8 cellular contexts compared by ENCODE assay signal in genomic region chr12:74537126-74537706, GRCh38. TPM values are rescaled to one million over a fixed set of nuclear protein-coding genes. Genes with fewer than 3 reads are reported as not detected.
DNase-seq lines count a peak whose midpoint lies in the region; ATAC-seq and TF ChIP-seq lines count a peak whose summit lies in the region.

No MANE protein-coding gene starts in this region.

- no peak overlapping the region for H2BK120ac ChIP-seq in neuronal stem cell (ENCODE audit: low read depth, low read length)

- no peaks in the 10 kb centered on the region for H3K79me1 ChIP-seq in neuronal stem cell (ENCODE audit: low read depth, low read length)

- H3K4me3 ChIP-seq in CD8-positive, alpha-beta memory T cell (ENCODE audit: low read length) = peak overlapping the region; percentile 95
- peak overlapping the region in 1 of 2 donors; percentile 97 for H3K4me3 ChIP-seq in neuronal stem cell (ENCODE audit: low read length in 2 of 2)

- H3K27me3 Mint-ChIP-seq in CD8-positive, alpha-beta memory T cell = no peaks in the 10 kb centered on the region
- no peaks in the 10 kb centered on the region for H3K27me3 Mint-ChIP-seq in activated CD4-positive, alpha-beta memory T cell treated with anti-CD3 and anti-CD28 coated beads for 36 hours

- no peaks in the 10 kb centered on the region for H3K27me3 ChIP-seq in CD8-positive, alpha-beta memory T cell (ENCODE audit: insufficient read depth, low read length, poor library complexity, severe bottlenecking)
- H3K27me3 ChIP-seq in foreskin keratinocyte (no peaks in the 10 kb centered on the region), neuronal stem cell (ENCODE audit: control insufficient read depth in 3 of 3, insufficient read depth in 3 of 3, low read depth in 1 of 3, low read length in 3 of 3) (no peaks in the 10 kb centered on the region)

- H3K36me3 ChIP-seq in CD8-positive, alpha-beta memory T cell (ENCODE audit: insufficient read depth, low read length) = peaks cover 5% of the 10 kb centered on the region
- H3K36me3 ChIP-seq in neuronal stem cell (replicated peaks in 1 of 2; ENCODE audit: control insufficient read depth in 2 of 2, insufficient read depth in 2 of 2, low read length in 2 of 2) = peaks cover 5 to 36% of the 10 kb centered on the region in 2 donors

- peak in 1 of 5 donors; percentile 71 for DNase-seq in CD8-positive, alpha-beta memory T cell
- DNase-seq in NCI-H2171 treated with DMSO at 0.1 percent for 48 hours (lab: John Stamatoyannopoulos, UW) (peak; percentile 85), foreskin keratinocyte (peak; percentile 42 to 72), neuronal stem cell (ENCODE audit: low spot score) (peak; percentile 21)
- no peak for DNase-seq in activated CD4-positive, alpha-beta memory T cell treated with anti-CD3 and anti-CD28 coated beads for 36 hours
- no peak for DNase-seq in stimulated activated CD4-positive, alpha-beta T cell treated with anti-CD3 and anti-CD28 coated beads, Interleukin-12 subunit alpha, Interleukin-12 subunit beta, amount 100 ng/mL, for 4 hours

- POLR2A ChIA-PET in CD8-positive, alpha-beta memory T cell (lab: Charles Lee) = no interaction called here
- POLR2A ChIA-PET in activated CD4-positive, alpha-beta memory T cell treated with anti-CD3 and anti-CD28 coated beads for 36 hours (lab: Charles Lee) = no interaction called here

- WGBS in neuronal stem cell (ENCODE audit: extremely low coverage in 2 of 2, insufficient read length in 2 of 2, insufficient replicate concordance in 1 of 2), 2 donors = no CpG with 5 or more reads among the region's 8 CpGs

- TF ChIP-seq CTCF in foreskin keratinocyte (conservative IDR thresholded peaks at IDR 0.05) = peak; percentile 87

- no peak overlapping the region for H2BK15ac ChIP-seq in neuronal stem cell (ENCODE audit: low read length)

- peak overlapping the region; percentile 98 to 100 (median 99) for H3K27ac Mint-ChIP-seq in CD8-positive, alpha-beta memory T cell
- H3K27ac Mint-ChIP-seq in activated CD4-positive, alpha-beta memory T cell treated with anti-CD3 and anti-CD28 coated beads for 36 hours = peak overlapping the region; percentile 94

- no peaks in the 10 kb centered on the region for H3K9me3 ChIP-seq in CD8-positive, alpha-beta memory T cell (ENCODE audit: low read length)
- H3K9me3 ChIP-seq in neuronal stem cell (replicated peaks in 1 of 2; ENCODE audit: control insufficient read depth in 2 of 2, insufficient read depth in 1 of 2, low read depth in 1 of 2, low read length in 2 of 2) = no peaks in the 10 kb centered on the region

- H4K8ac ChIP-seq in neuronal stem cell (ENCODE audit: low read depth, low read length) = no peak overlapping the region

- no peak overlapping the region for H3K14ac ChIP-seq in neuronal stem cell (ENCODE audit: low read length)

- H3K27ac ChIP-seq in CD8-positive, alpha-beta memory T cell (ENCODE audit: low read depth, low read length) = peak overlapping the region; percentile 98
- H3K27ac ChIP-seq in foreskin keratinocyte (peak overlapping the region; percentile 88), neuronal stem cell (replicated peaks; ENCODE audit: low read length) (peak overlapping the region; percentile 89)

- H2AK5ac ChIP-seq in neuronal stem cell (ENCODE audit: low read depth, low read length) = no peak overlapping the region

- CTCF ChIA-PET in CD8-positive, alpha-beta memory T cell (lab: Charles Lee) = no interaction called here
- CTCF ChIA-PET in activated CD4-positive, alpha-beta memory T cell treated with anti-CD3 and anti-CD28 coated beads for 36 hours (lab: Charles Lee) = interaction anchor here (0.9 kb wide), 1 partner anchor 515 kb away, joined by 4 read pairs; no protein-coding TSS in a partner anchor

- H3K4ac ChIP-seq in neuronal stem cell (ENCODE audit: low read length) = no peak overlapping the region

- H3K36me3 Mint-ChIP-seq in CD8-positive, alpha-beta memory T cell = peaks cover 0 to 46% (median 13%) of the 10 kb centered on the region in 3 donors
- peaks cover 40% of the 10 kb centered on the region for H3K36me3 Mint-ChIP-seq in activated CD4-positive, alpha-beta memory T cell treated with anti-CD3 and anti-CD28 coated beads for 36 hours

- peak; percentile 64 for ATAC-seq in GM19035 (IDR thresholded peaks at IDR 0.05; ENCODE audit: unreplicated experiment)
- peak; percentile 57 for ATAC-seq in HG03159 (IDR thresholded peaks at IDR 0.05; ENCODE audit: unreplicated experiment)
- peak; percentile 58 for ATAC-seq in foreskin keratinocyte

- no peak overlapping the region for H3K9ac ChIP-seq in neuronal stem cell (ENCODE audit: low read depth, low read length, poor library complexity)

- H2BK5ac ChIP-seq in neuronal stem cell (ENCODE audit: low read length) = no peak overlapping the region

- no peak overlapping the region for H2BK12ac ChIP-seq in neuronal stem cell (ENCODE audit: low read length)

- intact Hi-C loops in activated CD4-positive, alpha-beta memory T cell treated with anti-CD3 and anti-CD28 coated beads for 36 hours (cut with micrococcal nuclease) = loop anchor here (2.0 to 10.0 kb wide), 8 partner anchors 122 to 1810 kb away; partner anchors contain the start of genes BBS10, GLIPR1, GLIPR1L2 and KRR1

- H3K4me1 Mint-ChIP-seq in CD8-positive, alpha-beta memory T cell = peaks cover 50 to 52% (median 51%) of the 10 kb centered on the region in 3 donors
- peaks cover 42% of the 10 kb centered on the region for H3K4me1 Mint-ChIP-seq in activated CD4-positive, alpha-beta memory T cell treated with anti-CD3 and anti-CD28 coated beads for 36 hours (ENCODE audit: low read depth)

- peaks cover 39% of the 10 kb centered on the region for H3K4me1 ChIP-seq in CD8-positive, alpha-beta memory T cell (ENCODE audit: insufficient read depth, low read length)
- H3K4me1 ChIP-seq in foreskin keratinocyte = peaks cover 4% of the 10 kb centered on the region
- H3K4me1 ChIP-seq in neuronal stem cell (ENCODE audit: control insufficient read depth in 2 of 2, insufficient read depth in 1 of 2, low read depth in 1 of 2, low read length in 2 of 2) = peaks cover 13 to 14% of the 10 kb centered on the region in 2 donors

- H4K91ac ChIP-seq in neuronal stem cell (ENCODE audit: low read depth, low read length, poor library complexity) = no peak overlapping the region

- peak overlapping the region; percentile 90 to 99 (median 97) for H3K4me3 Mint-ChIP-seq in CD8-positive, alpha-beta memory T cell
- peak overlapping the region; percentile 92 for H3K4me3 Mint-ChIP-seq in activated CD4-positive, alpha-beta memory T cell treated with anti-CD3 and anti-CD28 coated beads for 36 hours

- no peaks in the 10 kb centered on the region for H3K9me3 Mint-ChIP-seq in CD8-positive, alpha-beta memory T cell
- peaks cover 2% of the 10 kb centered on the region for H3K9me3 Mint-ChIP-seq in activated CD4-positive, alpha-beta memory T cell treated with anti-CD3 and anti-CD28 coated beads for 36 hours

- H3K23ac ChIP-seq in neuronal stem cell (ENCODE audit: low read depth, low read length, poor library complexity) = peak overlapping the region; percentile 85

- H3K18ac ChIP-seq in neuronal stem cell (ENCODE audit: low read length) = no peak overlapping the region

- peak overlapping the region; percentile 11 for H3K4me2 ChIP-seq in neuronal stem cell (ENCODE audit: insufficient read depth, low read length, poor library complexity, severe bottlenecking)

- H2AFZ ChIP-seq in neuronal stem cell (ENCODE audit: low read length) = peak overlapping the region; percentile 76

RNA-seq across cellular contexts. Expression of gene ATXN7L3B, which starts 0.4 kb away (rescaled TPM):
- total RNA-seq in CD8-positive, alpha-beta memory T cell = 10 to 100 TPM; 22.5 to 22.7 TPM
- 21.9 TPM for polyA plus RNA-seq in CD8-positive, alpha-beta memory T cell
- total RNA-seq in activated CD4-positive, alpha-beta memory T cell treated with anti-CD3 and anti-CD28 coated beads for 36 hours = 10 to 100 TPM; 16.7 to 17.0 TPM
- total RNA-seq in foreskin keratinocyte = 14.7 and 17.6 TPM in 2 replicates
- 7.5 and 7.7 TPM in 2 replicates for polyA plus RNA-seq in foreskin keratinocyte
- 41.2 TPM for polyA plus RNA-seq in neuronal stem cell (2013, experiment 1 of 2)
- polyA plus RNA-seq in neuronal stem cell (2013, experiment 2 of 2) = 40.4 TPM

Comparison
In these comparisons a context has a peak if more than half of its experiments do, and no peak if none do; other contexts are left out.
1. DNase-seq: peak in NCI-H2171 treated with DMSO at 0.1 percent for 48 hours (single experiment), foreskin keratinocyte (2 of 2) and neuronal stem cell (single experiment); none in activated CD4-positive, alpha-beta memory T cell treated with anti-CD3 and anti-CD28 coated beads for 36 hours (single experiment) and stimulated activated CD4-positive, alpha-beta T cell treated with anti-CD3 and anti-CD28 coated beads, Interleukin-12 subunit alpha, Interleukin-12 subunit beta, amount 100 ng/mL, for 4 hours (single experiment).
2. Peak in every context shown above with its lines, with median percentiles within 50 percentile points of each other: H3K27ac ChIP-seq and ATAC-seq.